ENCODE assay signal across 31 cellular contexts in the genomic region with DNA sequence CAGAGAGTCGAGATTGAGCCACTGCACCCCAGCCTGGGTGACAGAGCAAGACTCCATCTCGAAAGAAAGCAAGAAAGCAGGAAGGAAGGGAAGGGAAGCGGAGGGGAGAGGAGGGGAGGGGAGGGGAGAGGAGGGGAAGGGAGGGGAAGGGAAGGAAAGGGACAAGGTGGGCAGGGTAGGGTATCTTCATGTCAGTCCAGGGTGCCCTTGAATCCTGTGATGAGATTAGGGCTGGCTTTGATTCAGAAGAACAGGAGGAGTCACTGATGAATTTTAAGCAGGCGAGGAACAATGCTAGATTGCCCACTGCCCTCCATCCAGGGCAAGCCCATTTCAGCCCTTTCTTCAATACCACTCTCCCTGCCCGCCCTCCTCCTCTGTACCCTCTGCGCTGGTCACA.
"Had no signal": no experiment of that assay in that cellular context is flagged by ENCODE, and none has a peak within 500 bp of the region (broad histone marks: within the 10 kb centered on the region; RNA-seq: fewer than 3 reads in every experiment).

No MANE protein-coding gene starts in this region.

- H3K36me3 ChIP-seq: neutrophil, spleen, suprapubic skin, tibial artery, transverse colon, upper lobe of left lung, vagina had no signal

- DNase-seq: naive thymus-derived CD8-positive, alpha-beta T cell; nephron progenitor cell; nucleus accumbens; psoas muscle; right cardiac atrium; spleen; stimulated activated CD4-positive, alpha-beta T cell treated with anti-CD3 and anti-CD28 coated beads, Interleukin-12 subunit alpha, Interleukin-12 subunit beta, amount 100 ng/mL, for 4 hours; stimulated activated CD4-positive, alpha-beta T cell treated with anti-CD3 and anti-CD28 coated beads, Interleukin-1b, Interleukin-23, amount 100 ng/mL, for 48 hours; stimulated activated CD4-positive, alpha-beta T cell treated with anti-CD3 and anti-CD28 coated beads, Interleukin-4, amount 100 ng/mL, for 1 hour; stimulated activated CD4-positive, alpha-beta T cell treated with anti-CD3 and anti-CD28 coated beads, Interleukin-4, amount 100 ng/mL, for 4 hours; stimulated activated CD8-positive, alpha-beta memory T cell treated with anti-CD3 and anti-CD28 coated beads, Interleukin-4, amount 100 ng/mL, for 48 hours; stimulated activated naive CD4-positive, alpha-beta T cell; stimulated activated naive CD8-positive, alpha-beta T cell treated with anti-CD3 and anti-CD28 coated beads, Interleukin-15, amount 100 ng/mL, for 72 hours; stimulated activated naive CD8-positive, alpha-beta T cell treated with anti-CD3 and anti-CD28 coated beads, Interleukin-15, Interleukin-2, amounts not matched to agents 100 U/mL and 50 U/mL, for 24 hours; substantia nigra; testis; tibial artery; transverse colon; upper lobe of left lung had no signal

- H3K27me3 ChIP-seq: spleen, suprapubic skin, testis, tibial artery, transverse colon, upper lobe of left lung, vagina had no signal

- H3K79me2 ChIP-seq: parathyroid adenoma had no signal

- H3K4me3 ChIP-seq: psoas muscle, skin epidermis, smooth muscle cell, spleen, suprapubic skin, testis, tibial artery, transverse colon, upper lobe of left lung, vagina had no signal

- H3K4me1 Mint-ChIP-seq: nephron progenitor cell; stimulated activated memory B cell treated with anti-CD40 and anti-IgM and Interleukin-4, amounts not matched to agents 10 μg/mL and 1 μg/mL and 100 μg/mL, for 72 hours; stimulated activated naive CD8-positive, alpha-beta T cell treated with anti-CD3 and anti-CD28 coated beads, Interleukin-15, amount 100 ng/mL, for 72 hours had no signal

- H3K4me1 ChIP-seq: parathyroid adenoma, psoas muscle, testis, tibial artery had no signal

- H3K4me2 ChIP-seq: smooth muscle cell had no signal

- H3K9me3 Mint-ChIP-seq: naive thymus-derived CD8-positive, alpha-beta T cell; natural killer cell treated with Interleukin-12 subunit alpha and Interleukin-12 subunit beta and Interleukin-15 and Interleukin-18, amount 100 ng/mL, for 72 hours; nephron progenitor cell; neural crest cell; stimulated activated memory B cell treated with anti-CD40 and anti-IgM and Interleukin-4, amounts not matched to agents 10 μg/mL and 1 μg/mL and 100 μg/mL, for 72 hours; stimulated activated naive CD8-positive, alpha-beta T cell treated with anti-CD3 and anti-CD28 coated beads, Interleukin-15, amount 100 ng/mL, for 72 hours had no signal

- H3K9me3 ChIP-seq: neutrophil, psoas muscle, spleen, suprapubic skin, testis, tibial artery, transverse colon, upper lobe of left lung, vagina had no signal

- H3K27ac Mint-ChIP-seq: naive thymus-derived CD8-positive, alpha-beta T cell; natural killer cell treated with Interleukin-12 subunit alpha and Interleukin-12 subunit beta and Interleukin-15 and Interleukin-18, amount 100 ng/mL, for 72 hours; nephron progenitor cell; progenitor cell of endocrine pancreas; stimulated activated memory B cell treated with anti-CD40 and anti-IgM and Interleukin-4, amounts not matched to agents 10 μg/mL and 1 μg/mL and 100 μg/mL, for 72 hours had no signal

- H2AFZ ChIP-seq: parathyroid adenoma had no signal

- H3K9ac ChIP-seq: parathyroid adenoma had no signal

- H3K27me3 Mint-ChIP-seq: stimulated activated naive CD8-positive, alpha-beta T cell treated with anti-CD3 and anti-CD28 coated beads, Interleukin-15, amount 100 ng/mL, for 72 hours had no signal

- H3K4me3 Mint-ChIP-seq: naive thymus-derived CD8-positive, alpha-beta T cell; natural killer cell treated with Interleukin-12 subunit alpha and Interleukin-12 subunit beta and Interleukin-15 and Interleukin-18, amount 100 ng/mL, for 72 hours; nephron progenitor cell; neural crest cell; stimulated activated memory B cell treated with anti-CD40 and anti-IgM and Interleukin-4, amounts not matched to agents 10 μg/mL and 1 μg/mL and 100 μg/mL, for 72 hours; stimulated activated naive CD8-positive, alpha-beta T cell treated with anti-CD3 and anti-CD28 coated beads, Interleukin-15, amount 100 ng/mL, for 72 hours had no signal

- ATAC-seq: naive thymus-derived CD8-positive, alpha-beta T cell; natural killer cell treated with Interleukin-12 subunit alpha and Interleukin-12 subunit beta and Interleukin-15 and Interleukin-18, amount 100 ng/mL, for 72 hours; psoas muscle; right cardiac atrium; sciatic nerve; stimulated activated memory B cell treated with anti-CD40 and anti-IgM and Interleukin-4, amounts not matched to agents 10 μg/mL and 1 μg/mL and 100 μg/mL, for 72 hours; stimulated activated naive CD8-positive, alpha-beta T cell treated with anti-CD3 and anti-CD28 coated beads, Interleukin-15, amount 100 ng/mL, for 72 hours; stimulated activated naive CD8-positive, alpha-beta T cell treated with anti-CD3 and anti-CD28 coated beads, Interleukin-15, Interleukin-2, amounts not matched to agents 100 U/mL and 50 U/mL, for 24 hours had no signal

- FAIRE-seq: urothelium cell line had no signal

- H3K36me3 Mint-ChIP-seq: naive thymus-derived CD8-positive, alpha-beta T cell; natural killer cell treated with Interleukin-12 subunit alpha and Interleukin-12 subunit beta and Interleukin-15 and Interleukin-18, amount 100 ng/mL, for 72 hours; stimulated activated memory B cell treated with anti-CD40 and anti-IgM and Interleukin-4, amounts not matched to agents 10 μg/mL and 1 μg/mL and 100 μg/mL, for 72 hours had no signal

- H3K27ac ChIP-seq: neutrophil, parathyroid adenoma, psoas muscle, skin epidermis, spleen, suprapubic skin, testis, tibial artery, vagina had no signal
